ENCODE assay signal across 8 cellular contexts in the genomic region with DNA sequence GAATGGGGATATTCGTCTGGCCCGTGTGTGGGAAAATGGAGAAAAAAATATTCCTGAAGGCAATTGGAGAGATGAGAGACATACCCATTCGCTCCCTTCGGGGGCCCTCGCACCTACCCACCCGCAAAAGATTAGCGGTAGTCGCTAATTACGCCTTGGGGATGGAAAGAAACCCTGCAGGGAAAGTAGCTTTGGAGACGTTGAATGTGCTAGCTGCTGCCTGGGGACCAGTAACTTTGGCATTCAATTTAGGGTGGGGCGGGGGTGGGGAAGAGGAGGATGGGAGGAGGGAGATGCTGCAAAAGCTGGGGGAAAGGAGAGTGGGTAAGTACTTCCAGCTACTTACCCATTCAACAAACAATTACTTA. TPM values are rescaled to one million over a fixed set of nuclear protein-coding genes. Genes with fewer than 3 reads are reported as not detected.
A peak's percentile ranks its signal among the peaks of the same experiment; 100 is the strongest.
DNase-seq lines count a peak whose midpoint lies in the region; ATAC-seq and TF ChIP-seq lines count a peak whose summit lies in the region.

No MANE protein-coding gene starts in this region.

- no peaks in the 10 kb centered on the region for H3K9me3 Mint-ChIP-seq in natural killer cell

- H3K4me3 Mint-ChIP-seq in natural killer cell: peak overlapping the region; percentile 95

- intact Hi-C loops in mammary epithelial cell (cut with micrococcal nuclease) (loop anchor here (1.0 kb wide), 1 partner anchor 58 kb away; the partner anchor contains the start of gene ZC3H12B), natural killer cell (cut with micrococcal nuclease) (loop anchor here (5.0 to 10.0 kb wide), 2 partner anchors 58 to 769 kb away; partner anchors contain the start of genes AMER1 and ZC3H12B)

- no peaks in the 10 kb centered on the region for H4K20me1 ChIP-seq in mammary epithelial cell (ENCODE audit: insufficient read depth, low read length)

- CTCF ChIA-PET in AG04450 (lab: Charles Lee): no interaction called here
- CTCF ChIA-PET in mammary epithelial cell (lab: Charles Lee; ENCODE audit: low non-redundant PET): no interaction called here

- H3K9me3 ChIP-seq in AG04450 (ENCODE audit: control insufficient read depth, insufficient read depth, low read length) (no peaks in the 10 kb centered on the region), mammary epithelial cell (replicated peaks; ENCODE audit: insufficient read depth, low read length) (peaks cover 7% of the 10 kb centered on the region)

- peak; percentile 27 for ATAC-seq in GM19372 (IDR thresholded peaks at IDR 0.05; ENCODE audit: low read depth, unreplicated experiment)
- ATAC-seq in HG03378 (IDR thresholded peaks at IDR 0.05; ENCODE audit: unreplicated experiment): peak; percentile 33
- no peak for ATAC-seq in natural killer cell

- no peak overlapping the region for H3K4me2 ChIP-seq in mammary epithelial cell (ENCODE audit: insufficient read depth, low read depth, low read length)

- dilution Hi-C loops in mammary epithelial cell (cut with HindIII; ENCODE audit: low sequenced_read_pairs): no loop called here

- peaks cover 5% of the 10 kb centered on the region for H3K4me1 ChIP-seq in mammary epithelial cell (ENCODE audit: insufficient read depth, low read length)

- H3K27me3 Mint-ChIP-seq in natural killer cell (ENCODE audit: low read depth in 2 of 2): peaks cover 0 to 11% of the 10 kb centered on the region in 2 donors

- POLR2A ChIA-PET in AG04450 (lab: Yijun Ruan, JAX): interaction anchor here (0.6 kb wide), 1 partner anchor 58 kb away, joined by 3 read pairs; the partner anchor contains the start of gene ZC3H12B

- BruUV-seq in mammary epithelial cell (replicated peaks; lab: Mats Ljungman, UMichigan): no TSS peak

- H3K9ac ChIP-seq in mammary epithelial cell (ENCODE audit: insufficient read depth, low read length): no peak overlapping the region

- H3K36me3 ChIP-seq in mammary epithelial cell (ENCODE audit: insufficient read depth, low read length): no peaks in the 10 kb centered on the region

- TF ChIP-seq CTCF in AG04450 (IDR thresholded peaks at IDR 0.05; ENCODE audit: low read depth, low read length) (no peak), mammary epithelial cell (conservative IDR thresholded peaks at IDR 0.05 in 1 of 2, IDR thresholded peaks at IDR 0.05 in 1 of 2; ENCODE audit: extremely low read depth in 1 of 2, insufficient read depth in 1 of 2, low read depth in 1 of 2, low read length in 2 of 2) (no peak), natural killer cell (IDR thresholded peaks at IDR 0.05) (no peak)

- in situ Hi-C loops in mammary epithelial cell (cut with MboI; ENCODE audit: low sequenced_read_pairs in 2 of 2): no loop called here

- H3K27me3 ChIP-seq in AG04450 (ENCODE audit: control insufficient read depth, insufficient read depth, low read length) (no peaks in the 10 kb centered on the region), mammary epithelial cell (ENCODE audit: insufficient read depth, low read length) (no peaks in the 10 kb centered on the region)

- WGBS in mammary epithelial cell (ENCODE audit: low coverage, missing lambda C conversion rate): 40% methylated on average over 8 of the region's 11 CpGs

- peak overlapping the region; percentile 92 for H2AFZ ChIP-seq in mammary epithelial cell (ENCODE audit: low read depth, low read length)

- H3K27ac Mint-ChIP-seq in natural killer cell: peak overlapping the region; percentile 65 to 80

- H3K36me3 Mint-ChIP-seq in natural killer cell: no peaks in the 10 kb centered on the region

- H3K79me2 ChIP-seq in mammary epithelial cell (ENCODE audit: insufficient read depth, low read length): peaks cover 11% of the 10 kb centered on the region

- peaks cover 17 to 19% of the 10 kb centered on the region in 2 donors for H3K4me1 Mint-ChIP-seq in natural killer cell

- H3K27ac ChIP-seq in AG04450 (ENCODE audit: low read depth, low read length) (no peak overlapping the region), mammary epithelial cell (ENCODE audit: insufficient read depth, low read depth, low read length) (no peak overlapping the region)

- DNase-seq in AG04450 (ENCODE audit: low read depth, low spot score) (no peak), mammary epithelial cell (no peak), natural killer cell (no peak), NCI-H2227 treated with DMSO at 0.1 percent for 48 hours (lab: John Stamatoyannopoulos, UW) (no peak), SK-N-DZ (ENCODE audit: low spot score) (no peak), NAMALWA (ENCODE audit: low spot score) (no peak)

- H3K4me3 ChIP-seq in AG04450 (ENCODE audit: low read depth, low read length): peak overlapping the region; percentile 79
- H3K4me3 ChIP-seq in mammary epithelial cell (replicated peaks in 1 of 3; ENCODE audit: insufficient read depth in 1 of 3, low read depth in 2 of 3, low read length in 3 of 3): peak overlapping the region in 1 of 3 experiments; percentile 25

RNA-seq across cellular contexts. Expression of gene ZC4H2, which starts 0.4 kb away (rescaled TPM):
- polyA plus RNA-seq in AG04450 (2011; rRNA removed): 25.0 and 27.5 TPM in 2 replicates
- polyA minus RNA-seq in AG04450 (2011; rRNA and poly(A)+ RNA removed): 8.6 and 11.3 TPM in 2 replicates
- total RNA-seq in mammary epithelial cell: 10 to 100 TPM in 1 of 2 donors, 1 to 10 TPM in 1; 4.5 to 12.4 TPM
- polyA plus RNA-seq in mammary epithelial cell: 11.5 TPM
- polyA minus RNA-seq in mammary epithelial cell: 22.4 TPM
- total RNA-seq in natural killer cell: 1 to 10 TPM; 3.1 to 5.1 (median 4.5) TPM
- polyA plus RNA-seq in SK-N-DZ (2014; cell fraction: cytosol; rRNA removed): 43.1 and 43.8 TPM in 2 replicates
- polyA plus RNA-seq in SK-N-DZ (2014; cell fraction: nucleus; rRNA removed): 32.9 and 34.2 TPM in 2 replicates

RNA-seq across cellular contexts. Expression of gene ZC3H12B, which starts 58.0 kb away (rescaled TPM):
- 0.65 and 0.79 TPM in 2 replicates for polyA plus RNA-seq in AG04450 (2011; rRNA removed)
- polyA minus RNA-seq in AG04450 (2011; rRNA and poly(A)+ RNA removed): 0.60 and 1.2 TPM in 2 replicates
- under 1 TPM; 0.33 to 0.67 TPM for total RNA-seq in mammary epithelial cell
- polyA plus RNA-seq in mammary epithelial cell: 0.05 TPM
- polyA minus RNA-seq in mammary epithelial cell: not detected
- under 1 TPM; 0.43 to 0.73 (median 0.70) TPM for total RNA-seq in natural killer cell
- 1.4 and 1.6 TPM in 2 replicates for polyA plus RNA-seq in SK-N-DZ (2014; cell fraction: cytosol; rRNA removed)
- 0.64 and 2.5 TPM in 2 replicates for polyA plus RNA-seq in SK-N-DZ (2014; cell fraction: nucleus; rRNA removed)

Comparison
In these comparisons a context has a peak if more than half of its experiments do, and no peak if none do; other contexts are left out.
1. ATAC-seq: peak in GM19372 (single experiment) and HG03378 (single experiment); none in natural killer cell (0 of 3).